ENCODE assay signal across 27 cellular contexts in genomic region chr10:32911285-32912016, GRCh38. TPM values are rescaled to one million over a fixed set of nuclear protein-coding genes. Genes with fewer than 3 reads are reported as not detected.
DNase-seq lines count a peak whose midpoint lies in the region; ATAC-seq and TF ChIP-seq lines count a peak whose summit lies in the region.
"Had no signal": no experiment of that assay in that cellular context is flagged by ENCODE, and none has a peak within 500 bp of the region (broad histone marks: within the 10 kb centered on the region; RNA-seq: fewer than 3 reads in every experiment).

No MANE protein-coding gene starts in this region.

- H3K27me3 ChIP-seq in breast epithelium (no peaks in the 10 kb centered on the region), HL-60 (ENCODE audit: insufficient read depth, poor library complexity, severe bottlenecking) (no peaks in the 10 kb centered on the region), mammary epithelial cell (ENCODE audit: insufficient read depth, low read length) (no peaks in the 10 kb centered on the region)
- H3K27me3 ChIP-seq: BLaER1 treated with 17β-estradiol and CSF1 and Interleukin-3, amounts not matched to agents 10 nM and 100 nM; body of pancreas; esophagus squamous epithelium; upper lobe of left lung had no signal

- H3K27ac Mint-ChIP-seq in MCF 10A (ENCODE audit: low read depth, unreplicated experiment) (no peak overlapping the region), type B pancreatic cell (peak overlapping the region; percentile 32)
- H3K27ac Mint-ChIP-seq: activated B cell treated with CpG ODN at 0.5 μM for 24 hours; activated CD8-positive, alpha-beta T cell treated with anti-CD3 and anti-CD28 coated beads for 36 hours had no signal

- DNase-seq in MCF 10A (ENCODE audit: unreplicated experiment) (no peak), breast epithelium (ENCODE audit: low spot score in 2 of 2) (no peak), HL-60 (ENCODE audit: low read depth in 1 of 2, low spot score in 1 of 2) (peak; percentile 10 to 11), mammary epithelial cell (no peak), type B pancreatic cell (ENCODE audit: extremely low spot score, unreplicated experiment) (no peak), KBM-7 (no peak), islet precursor cell (no peak)
- DNase-seq: ACHN; activated B cell treated with CpG ODN at 0.5 μM for 24 hours; activated CD8-positive, alpha-beta T cell treated with anti-CD3 and anti-CD28 coated beads for 36 hours; activated effector memory CD4-positive, alpha-beta T cell treated with anti-CD3 and anti-CD28 coated beads, Interleukin-2, amount 50 U/mL, for 16 hours; body of pancreas; effector memory CD8-positive, alpha-beta T cell; esophagus squamous epithelium; H7; Karpas-422; kidney glomerular epithelial cell; NCI-H1092 treated with DMSO at 0.1 percent for 48 hours; NCI-H2029 treated with DMSO at 0.1 percent for 48 hours; NCI-H2227 treated with DMSO at 0.1 percent for 48 hours; NCI-H69; SHP77; SW 1271 had no signal

- H3K27me3 Mint-ChIP-seq in MCF 10A (ENCODE audit: insufficient read depth, unreplicated experiment) = no peaks in the 10 kb centered on the region
- no peaks in the 10 kb centered on the region for H3K27me3 Mint-ChIP-seq in type B pancreatic cell
- H3K27me3 Mint-ChIP-seq: activated B cell treated with CpG ODN at 0.5 μM for 24 hours; activated CD8-positive, alpha-beta T cell treated with anti-CD3 and anti-CD28 coated beads for 36 hours; effector memory CD8-positive, alpha-beta T cell had no signal

- WGBS in mammary epithelial cell (ENCODE audit: low coverage, missing lambda C conversion rate) = 79% methylated on average over 11 of the region's 11 CpGs

- H3K4me1 ChIP-seq in breast epithelium (no peaks in the 10 kb centered on the region), mammary epithelial cell (ENCODE audit: insufficient read depth, low read length) (peaks cover 7% of the 10 kb centered on the region)
- H3K4me1 ChIP-seq: BLaER1 treated with 17β-estradiol and CSF1 and Interleukin-3, amounts not matched to agents 10 nM and 100 nM; body of pancreas; esophagus squamous epithelium had no signal

- POLR2A ChIA-PET in MCF 10A (lab: Yijun Ruan, JAX) = no interaction called here

- peaks cover 2% of the 10 kb centered on the region for H4K20me1 ChIP-seq in mammary epithelial cell (ENCODE audit: insufficient read depth, low read length)

- H3K36me3 Mint-ChIP-seq in MCF 10A (ENCODE audit: insufficient read depth, unreplicated experiment) = peaks cover 99% of the 10 kb centered on the region
- H3K36me3 Mint-ChIP-seq in type B pancreatic cell = peaks cover 56% of the 10 kb centered on the region

- CTCF ChIA-PET in MCF 10A (lab: Yijun Ruan, JAX) (no interaction called here), mammary epithelial cell (lab: Charles Lee; ENCODE audit: low non-redundant PET) (no interaction called here)

- no peak overlapping the region for H3K4me3 Mint-ChIP-seq in MCF 10A (ENCODE audit: unreplicated experiment)
- H3K4me3 Mint-ChIP-seq in type B pancreatic cell = no peak overlapping the region
- H3K4me3 Mint-ChIP-seq: activated B cell treated with CpG ODN at 0.5 μM for 24 hours; activated CD8-positive, alpha-beta T cell treated with anti-CD3 and anti-CD28 coated beads for 36 hours; effector memory CD8-positive, alpha-beta T cell had no signal

- peaks cover 79% of the 10 kb centered on the region for H3K79me2 ChIP-seq in mammary epithelial cell (ENCODE audit: insufficient read depth, low read length)

- in situ Hi-C loops in mammary epithelial cell (cut with MboI; ENCODE audit: low sequenced_read_pairs in 2 of 2) (no loop called here), KBM-7 (cut with MboI; ENCODE audit: low pct_unique_long_range_greater_than_20kb, low sequenced_read_pairs) (no loop called here)

- H3K9me3 Mint-ChIP-seq in MCF 10A (ENCODE audit: unreplicated experiment) (no peaks in the 10 kb centered on the region), type B pancreatic cell (no peaks in the 10 kb centered on the region)
- H3K9me3 Mint-ChIP-seq: activated B cell treated with CpG ODN at 0.5 μM for 24 hours; activated CD8-positive, alpha-beta T cell treated with anti-CD3 and anti-CD28 coated beads for 36 hours; effector memory CD8-positive, alpha-beta T cell had no signal

- H3K36me3 ChIP-seq in breast epithelium (no peaks in the 10 kb centered on the region), mammary epithelial cell (ENCODE audit: insufficient read depth, low read length) (peaks cover 51% of the 10 kb centered on the region)

- TSS peak; percentile 65 for BruUV-seq in MCF 10A (replicated peaks; lab: Mats Ljungman, UMichigan)
- TSS peak; percentile 87 for BruUV-seq in mammary epithelial cell (replicated peaks; lab: Mats Ljungman, UMichigan)

- H3K27ac ChIP-seq in breast epithelium = no peak overlapping the region
- peak overlapping the region; percentile 30; the same call in 1 of the 2 replicates for H3K27ac ChIP-seq in HL-60 (replicated peaks)
- H3K27ac ChIP-seq in mammary epithelial cell (ENCODE audit: insufficient read depth, low read depth, low read length) = no peak overlapping the region
- H3K27ac ChIP-seq: BLaER1 treated with 17β-estradiol and CSF1 and Interleukin-3, amounts not matched to agents 10 nM and 100 nM; body of pancreas; esophagus squamous epithelium; skin epidermis; upper lobe of left lung had no signal

- TF ChIP-seq POLR2A in breast epithelium (IDR thresholded peaks at IDR 0.05) = no peak

- dilution Hi-C loops in mammary epithelial cell (cut with HindIII; ENCODE audit: low sequenced_read_pairs) = no loop called here

- ATAC-seq in activated CD4-positive, CD25-positive, alpha-beta regulatory T cell treated with anti-CD3 and anti-CD28 coated beads, Interleukin-2, amount 50 U/mL, for 24 hours = no peak
- ATAC-seq: activated CD8-positive, alpha-beta T cell treated with anti-CD3 and anti-CD28 coated beads for 36 hours; body of pancreas; effector memory CD8-positive, alpha-beta T cell had no signal

- no peak overlapping the region for H2AFZ ChIP-seq in mammary epithelial cell (ENCODE audit: low read depth, low read length)

- intact Hi-C loops in MCF 10A (cut with micrococcal nuclease) (no loop called here), breast epithelium (cut with DNase I; ENCODE audit: low total_unique reads) (no loop called here), mammary epithelial cell (cut with micrococcal nuclease) (no loop called here)

- H3K9me3 ChIP-seq in breast epithelium (no peaks in the 10 kb centered on the region), mammary epithelial cell (replicated peaks; ENCODE audit: insufficient read depth, low read length) (no peaks in the 10 kb centered on the region)
- H3K9me3 ChIP-seq: body of pancreas, esophagus squamous epithelium, upper lobe of left lung had no signal

- TF ChIP-seq CTCF in MCF 10A (IDR thresholded peaks at IDR 0.05; ENCODE audit: unreplicated experiment) (no peak), breast epithelium (IDR thresholded peaks at IDR 0.05) (no peak), HL-60 (IDR thresholded peaks at IDR 0.05; ENCODE audit: insufficient read depth, low read length) (no peak), mammary epithelial cell (conservative IDR thresholded peaks at IDR 0.05 in 1 of 2, IDR thresholded peaks at IDR 0.05 in 1 of 2; ENCODE audit: extremely low read depth in 1 of 2, insufficient read depth in 1 of 2, low read depth in 1 of 2, low read length in 2 of 2) (no peak), type B pancreatic cell (conservative IDR thresholded peaks at IDR 0.05) (no peak)

- H3K9ac ChIP-seq in mammary epithelial cell (ENCODE audit: insufficient read depth, low read length) = no peak overlapping the region
- H3K9ac ChIP-seq: BLaER1 treated with 17β-estradiol and CSF1 and Interleukin-3, amounts not matched to agents 10 nM and 100 nM had no signal

- H3K4me1 Mint-ChIP-seq in MCF 10A (ENCODE audit: insufficient read depth, unreplicated experiment) (peaks cover 5% of the 10 kb centered on the region), type B pancreatic cell (ENCODE audit: unreplicated experiment) (peaks cover 9% of the 10 kb centered on the region)

- H3K4me3 ChIP-seq in breast epithelium (no peak overlapping the region), HL-60 (replicated peaks; ENCODE audit: insufficient read depth, low read length) (no peak overlapping the region), mammary epithelial cell (replicated peaks in 1 of 3; ENCODE audit: insufficient read depth in 1 of 3, low read depth in 2 of 3, low read length in 3 of 3) (no peak overlapping the region)
- H3K4me3 ChIP-seq: BLaER1 treated with 17β-estradiol and CSF1 and Interleukin-3, amounts not matched to agents 10 nM and 100 nM; body of pancreas; esophagus squamous epithelium; skin epidermis; upper lobe of left lung had no signal

- no peak overlapping the region for H3K4me2 ChIP-seq in mammary epithelial cell (ENCODE audit: insufficient read depth, low read depth, low read length)
- H3K4me2 ChIP-seq: BLaER1 treated with 17β-estradiol and CSF1 and Interleukin-3, amounts not matched to agents 10 nM and 100 nM had no signal

RNA-seq across cellular contexts. Expression of gene ITGB1, which starts 46.6 kb away (rescaled TPM):
- total RNA-seq in MCF 10A (2022) (680 and 703 TPM in 2 replicates), breast epithelium (1,000 to 10,000 TPM in 1 of 3 donors, 100 to 1,000 TPM in 2; 438 to 1,565 (median 480) TPM), mammary epithelial cell (1,000 to 10,000 TPM; 1,296 to 1,718 TPM), type B pancreatic cell (ENCODE audit: low replicate concordance) (224 and 240 TPM in 2 replicates)
- 671 TPM for polyA plus RNA-seq in mammary epithelial cell
- polyA minus RNA-seq in mammary epithelial cell = 831 TPM

Comparison
In these comparisons a context has a peak if more than half of its experiments do, and no peak if none do; other contexts are left out.
1. DNase-seq: peak in HL-60 (2 of 2); none in MCF 10A (single experiment), breast epithelium (0 of 2), mammary epithelial cell (single experiment), type B pancreatic cell (single experiment), KBM-7 (single experiment) and islet precursor cell (single experiment).